Comparison of ENCODE assay signal across 11 cellular contexts in the genomic region with DNA sequence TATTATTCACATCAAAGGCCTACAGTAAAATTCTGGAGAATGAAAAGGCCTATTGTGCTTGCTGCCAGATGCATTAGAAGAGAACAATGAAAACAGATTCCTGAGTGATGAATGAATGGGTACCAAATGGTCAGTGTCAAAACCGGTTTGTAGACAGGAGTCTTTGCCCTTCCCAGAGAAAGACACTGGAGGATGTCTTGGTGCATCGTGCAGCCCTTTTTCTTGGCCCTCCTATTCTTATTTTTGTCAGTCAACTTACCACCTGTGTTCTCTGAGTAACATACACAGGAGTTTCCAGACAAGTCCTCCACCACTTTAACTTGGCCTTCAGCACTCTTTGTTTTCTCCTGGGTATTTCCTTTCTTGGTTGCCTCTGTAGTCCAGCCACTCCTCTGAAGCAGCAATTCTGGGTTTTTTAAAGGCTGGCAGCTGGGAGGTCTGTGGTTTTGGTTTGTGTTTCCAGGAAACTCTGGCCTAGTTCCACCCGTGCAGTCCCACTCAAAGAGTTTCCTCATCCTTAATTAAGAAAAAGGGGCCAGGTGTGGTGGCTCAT. TPM values are rescaled to one million over a fixed set of nuclear protein-coding genes. Genes with fewer than 3 reads are reported as not detected.
A peak's percentile ranks its signal among the peaks of the same experiment; 100 is the strongest.
DNase-seq lines count a peak whose midpoint lies in the region; ATAC-seq and TF ChIP-seq lines count a peak whose summit lies in the region.
"Had no signal": no experiment of that assay in that cellular context is flagged by ENCODE, and none has a peak within 500 bp of the region (broad histone marks: within the 10 kb centered on the region; RNA-seq: fewer than 3 reads in every experiment).

No MANE protein-coding gene starts in this region.

- peak overlapping the region; percentile 49 for H3K27ac Mint-ChIP-seq in T-helper 1 cell treated with Interleukin-12 subunit alpha and Interleukin-12 subunit beta and Interleukin-4 antibody, amounts not matched to agents 30 μg/mL and 1 μg/mL, for 36 hours
- no peak overlapping the region for H3K27ac Mint-ChIP-seq in stimulated activated naive CD8-positive, alpha-beta T cell treated with anti-CD3 and anti-CD28 coated beads, Interleukin-15, amount 100 ng/mL, for 72 hours

- H3K27me3 ChIP-seq in heart left ventricle: no peaks in the 10 kb centered on the region
- no peaks in the 10 kb centered on the region for H3K27me3 ChIP-seq in right atrium auricular region
- H3K27me3 ChIP-seq: gastroesophageal sphincter had no signal

- H3K27ac ChIP-seq in heart left ventricle (no peak overlapping the region), right atrium auricular region (no peak overlapping the region)
- H3K27ac ChIP-seq: gastroesophageal sphincter had no signal

- intact Hi-C loops in heart left ventricle (cut with DNase I): no loop called here

- no peaks in the 10 kb centered on the region for H3K9me3 Mint-ChIP-seq in T-helper 1 cell treated with Interleukin-12 subunit alpha and Interleukin-12 subunit beta and Interleukin-4 antibody, amounts not matched to agents 30 μg/mL and 1 μg/mL, for 36 hours
- no peaks in the 10 kb centered on the region for H3K9me3 Mint-ChIP-seq in stimulated activated naive CD8-positive, alpha-beta T cell treated with anti-CD3 and anti-CD28 coated beads, Interleukin-15, amount 100 ng/mL, for 72 hours

- peak in 3 of 4 donors; percentile 31 to 37 (median 36) for ATAC-seq in heart left ventricle
- peak; percentile 62 for ATAC-seq in stimulated activated naive CD8-positive, alpha-beta T cell treated with anti-CD3 and anti-CD28 coated beads, Interleukin-15, amount 100 ng/mL, for 72 hours
- no peak for ATAC-seq in GM19395 (IDR thresholded peaks at IDR 0.05; ENCODE audit: unreplicated experiment)
- ATAC-seq: gastroesophageal sphincter, K562 had no signal

- DNase-seq in heart left ventricle (no peak), right atrium auricular region (ENCODE audit: low spot score) (no peak), fibroblast of mammary gland (ENCODE audit: low read depth) (peak; percentile 51), DMS53 treated with DMSO at 0.1 percent for 48 hours (lab: John Stamatoyannopoulos, UW; ENCODE audit: unreplicated experiment) (no peak), NCI-H510A treated with DMSO at 0.1 percent for 48 hours (lab: John Stamatoyannopoulos, UW) (no peak)
- peak in 1 of 2 donors; percentile 38 for DNase-seq in stimulated activated naive CD8-positive, alpha-beta T cell treated with anti-CD3 and anti-CD28 coated beads, Interleukin-15, amount 100 ng/mL, for 72 hours

- WGBS in heart left ventricle, 4 donors: 42 to 61% (median 51%) methylated on average over 3 of the region's 3 CpGs

- peaks cover 20% of the 10 kb centered on the region for H3K36me3 Mint-ChIP-seq in T-helper 1 cell treated with Interleukin-12 subunit alpha and Interleukin-12 subunit beta and Interleukin-4 antibody, amounts not matched to agents 30 μg/mL and 1 μg/mL, for 36 hours (ENCODE audit: low read depth)

- peak overlapping the region; percentile 53 for H3K4me3 Mint-ChIP-seq in T-helper 1 cell treated with Interleukin-12 subunit alpha and Interleukin-12 subunit beta and Interleukin-4 antibody, amounts not matched to agents 30 μg/mL and 1 μg/mL, for 36 hours
- H3K4me3 Mint-ChIP-seq in stimulated activated naive CD8-positive, alpha-beta T cell treated with anti-CD3 and anti-CD28 coated beads, Interleukin-15, amount 100 ng/mL, for 72 hours: peak overlapping the region; percentile 49

- TF ChIP-seq CTCF in heart left ventricle (IDR thresholded peaks at IDR 0.05) (no peak), right atrium auricular region (IDR thresholded peaks at IDR 0.05) (no peak), fibroblast of mammary gland (conservative IDR thresholded peaks at IDR 0.05; ENCODE audit: control insufficient read depth, insufficient read depth, low read depth, low read length) (no peak)

- H3K9me3 ChIP-seq in heart left ventricle (peaks cover 0 to 3% (median 0%) of the 10 kb centered on the region in 12 donors), right atrium auricular region (no peaks in the 10 kb centered on the region)
- H3K9me3 ChIP-seq: gastroesophageal sphincter had no signal

- H3K4me1 Mint-ChIP-seq in T-helper 1 cell treated with Interleukin-12 subunit alpha and Interleukin-12 subunit beta and Interleukin-4 antibody, amounts not matched to agents 30 μg/mL and 1 μg/mL, for 36 hours (ENCODE audit: low read depth): peaks cover 39% of the 10 kb centered on the region
- peaks cover 51% of the 10 kb centered on the region for H3K4me1 Mint-ChIP-seq in stimulated activated naive CD8-positive, alpha-beta T cell treated with anti-CD3 and anti-CD28 coated beads, Interleukin-15, amount 100 ng/mL, for 72 hours

- no peaks in the 10 kb centered on the region for H3K27me3 Mint-ChIP-seq in T-helper 1 cell treated with Interleukin-12 subunit alpha and Interleukin-12 subunit beta and Interleukin-4 antibody, amounts not matched to agents 30 μg/mL and 1 μg/mL, for 36 hours (ENCODE audit: low read depth)
- H3K27me3 Mint-ChIP-seq in stimulated activated naive CD8-positive, alpha-beta T cell treated with anti-CD3 and anti-CD28 coated beads, Interleukin-15, amount 100 ng/mL, for 72 hours: no peaks in the 10 kb centered on the region

- no peak for TF ChIP-seq POLR2A in heart left ventricle (IDR thresholded peaks at IDR 0.05)

- H3K36me3 ChIP-seq in heart left ventricle (no peaks in the 10 kb centered on the region), right atrium auricular region (no peaks in the 10 kb centered on the region)

- no peak overlapping the region for H3K4me3 ChIP-seq in heart left ventricle
- H3K4me3 ChIP-seq in right atrium auricular region: no peak overlapping the region
- H3K4me3 ChIP-seq in fibroblast of mammary gland (ENCODE audit: control insufficient read depth, low read depth, low read length): no peak overlapping the region
- H3K4me3 ChIP-seq: gastroesophageal sphincter, K562, smooth muscle cell had no signal

- peaks cover 0 to 56% (median 0%) of the 10 kb centered on the region in 12 donors for H3K4me1 ChIP-seq in heart left ventricle
- H3K4me1 ChIP-seq in right atrium auricular region: peaks cover 0 to 6% of the 10 kb centered on the region in 2 donors

RNA-seq across cellular contexts. Expression of gene PSTPIP2, which starts 29.4 kb away (rescaled TPM):
- total RNA-seq in heart left ventricle: 10 to 100 TPM in 1 of 9 donors, 1 to 10 TPM in 8; 1.2 to 15.0 (median 2.9) TPM
- 1 to 10 TPM in 1 of 2 donors, under 1 TPM in 1; 0.65 to 1.6 TPM for polyA plus RNA-seq in heart left ventricle
- total RNA-seq in right atrium auricular region: 1 to 10 TPM; 3.4 to 3.9 TPM

RNA-seq across cellular contexts. Expression of gene ATP5F1A, which starts 55.4 kb away (rescaled TPM):
- total RNA-seq in heart left ventricle (1,000 to 10,000 TPM; 1,078 to 3,149 (median 1,758) TPM), right atrium auricular region (1,000 to 10,000 TPM in 1 of 2 donors, 100 to 1,000 TPM in 1; 785 to 1,543 TPM)
- 1,000 to 10,000 TPM in 1 of 2 donors, 100 to 1,000 TPM in 1; 926 to 1,050 TPM for polyA plus RNA-seq in heart left ventricle
